15 cellular contexts compared by ENCODE assay signal in the genomic region with DNA sequence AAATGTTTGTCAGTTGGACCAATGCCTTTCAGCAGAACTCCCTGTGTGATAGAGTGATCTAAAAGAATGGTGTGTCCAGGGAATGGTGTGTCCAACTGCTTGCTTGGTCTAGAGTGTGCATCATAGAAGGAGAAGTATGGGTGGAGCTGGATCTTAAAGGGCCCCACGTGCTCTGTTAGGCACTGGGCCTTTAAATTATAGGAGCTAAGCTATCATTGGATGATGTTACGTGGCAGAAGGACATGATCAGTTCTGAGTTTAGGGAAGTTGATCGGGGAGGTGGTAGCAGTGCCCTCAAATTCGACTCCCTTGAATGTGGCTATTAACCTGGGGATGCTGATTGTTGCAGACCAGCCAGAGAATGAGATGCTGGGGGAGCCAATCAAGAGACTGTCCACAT. TPM values are rescaled to one million over a fixed set of nuclear protein-coding genes. Genes with fewer than 3 reads are reported as not detected.
A peak's percentile ranks its signal among the peaks of the same experiment; 100 is the strongest.
DNase-seq lines count a peak whose midpoint lies in the region; ATAC-seq and TF ChIP-seq lines count a peak whose summit lies in the region.
"Had no signal": no experiment of that assay in that cellular context is flagged by ENCODE, and none has a peak within 500 bp of the region (broad histone marks: within the 10 kb centered on the region; RNA-seq: fewer than 3 reads in every experiment).

No MANE protein-coding gene starts in this region.

- POLR2A ChIA-PET in activated naive CD8-positive, alpha-beta T cell treated with anti-CD3 and anti-CD28 coated beads, Interleukin-2, amount 10 ng/mL, durations not matched to agents 7 days and 5 days (lab: Charles Lee), result interaction anchor here (1.2 to 9.4 kb wide), 8 partner anchors 11 to 102 kb away, joined by 3 to 102 read pairs (median 6); a partner anchor contains a TSS

- H3K4me1 Mint-ChIP-seq in activated naive CD8-positive, alpha-beta T cell treated with anti-CD3 and anti-CD28 coated beads, Interleukin-2, amount 10 ng/mL, durations not matched to agents 7 days and 5 days, result peaks cover 40% of the 10 kb centered on the region
- H3K4me1 Mint-ChIP-seq in activated naive CD8-positive, alpha-beta T cell treated with anti-CD3 and anti-CD28 coated beads, Interleukin-2, amount 50 U/mL, for 24 hours, result peaks cover 31% of the 10 kb centered on the region
- peaks cover 36% of the 10 kb centered on the region for H3K4me1 Mint-ChIP-seq in endothelial cell (ENCODE audit: unreplicated experiment)
- peaks cover 28% of the 10 kb centered on the region for H3K4me1 Mint-ChIP-seq in stimulated activated effector memory CD8-positive, alpha-beta T cell treated with anti-CD3 and anti-CD28 coated beads, Interleukin-12 subunit alpha, Interleukin-12 subunit beta, amount 100 ng/mL, for 72 hours

- H3K36me3 Mint-ChIP-seq in activated naive CD8-positive, alpha-beta T cell treated with anti-CD3 and anti-CD28 coated beads, Interleukin-2, amount 10 ng/mL, durations not matched to agents 7 days and 5 days, result peaks cover 36% of the 10 kb centered on the region
- peaks cover 1% of the 10 kb centered on the region for H3K36me3 Mint-ChIP-seq in activated naive CD8-positive, alpha-beta T cell treated with anti-CD3 and anti-CD28 coated beads, Interleukin-2, amount 50 U/mL, for 24 hours (ENCODE audit: low read depth)
- H3K36me3 Mint-ChIP-seq in endothelial cell (ENCODE audit: low read depth, unreplicated experiment), result peaks cover 33% of the 10 kb centered on the region
- peaks cover 23% of the 10 kb centered on the region for H3K36me3 Mint-ChIP-seq in stimulated activated effector memory CD8-positive, alpha-beta T cell treated with anti-CD3 and anti-CD28 coated beads, Interleukin-12 subunit alpha, Interleukin-12 subunit beta, amount 100 ng/mL, for 72 hours

- DNase-seq in activated naive CD8-positive, alpha-beta T cell treated with anti-CD3 and anti-CD28 coated beads, Interleukin-2, amount 10 ng/mL, durations not matched to agents 7 days and 5 days, result no peak
- no peak for DNase-seq in activated naive CD8-positive, alpha-beta T cell treated with anti-CD3 and anti-CD28 coated beads, Interleukin-2, amount 50 U/mL, for 24 hours
- DNase-seq in NOMO-1 (lab: John Stamatoyannopoulos, UW; ENCODE audit: unreplicated experiment in 2 of 2) (peak; percentile 39 to 52), endothelial cell (ENCODE audit: low spot score) (no peak), NCI-H82 treated with DMSO at 0.1 percent for 48 hours (lab: John Stamatoyannopoulos, UW; ENCODE audit: unreplicated experiment) (no peak)
- DNase-seq in stimulated activated effector memory CD8-positive, alpha-beta T cell treated with anti-CD3 and anti-CD28 coated beads, Interleukin-12 subunit alpha, Interleukin-12 subunit beta, amount 100 ng/mL, for 72 hours (ENCODE audit: low spot score in 2 of 2), result no peak
- no peak for DNase-seq in activated effector memory CD4-positive, alpha-beta T cell treated with anti-CD3 and anti-CD28 coated beads, Interleukin-2, amount 50 U/mL, for 16 hours
- DNase-seq: colonic mucosa; NCI-H2171; posterior cingulate gyrus; stimulated activated CD4-positive, alpha-beta T cell treated with anti-CD3 and anti-CD28 coated beads, Interleukin-1b, Interleukin-23, amount 100 ng/mL, for 48 hours had no signal

- no peaks in the 10 kb centered on the region for H3K27me3 Mint-ChIP-seq in activated naive CD8-positive, alpha-beta T cell treated with anti-CD3 and anti-CD28 coated beads, Interleukin-2, amount 10 ng/mL, durations not matched to agents 7 days and 5 days
- no peaks in the 10 kb centered on the region for H3K27me3 Mint-ChIP-seq in activated naive CD8-positive, alpha-beta T cell treated with anti-CD3 and anti-CD28 coated beads, Interleukin-2, amount 50 U/mL, for 24 hours
- H3K27me3 Mint-ChIP-seq in endothelial cell (ENCODE audit: unreplicated experiment), result no peaks in the 10 kb centered on the region

- no peak for ATAC-seq in activated naive CD8-positive, alpha-beta T cell treated with anti-CD3 and anti-CD28 coated beads, Interleukin-2, amount 10 ng/mL, durations not matched to agents 7 days and 5 days (ENCODE audit: low read depth)
- no peak for ATAC-seq in activated naive CD8-positive, alpha-beta T cell treated with anti-CD3 and anti-CD28 coated beads, Interleukin-2, amount 50 U/mL, for 24 hours
- ATAC-seq in stimulated activated effector memory CD8-positive, alpha-beta T cell treated with anti-CD3 and anti-CD28 coated beads, Interleukin-12 subunit alpha, Interleukin-12 subunit beta, amount 100 ng/mL, for 72 hours, result no peak
- no peak for ATAC-seq in GM19452 (IDR thresholded peaks at IDR 0.05; ENCODE audit: unreplicated experiment)

- TF ChIP-seq CTCF in endothelial cell (IDR thresholded peaks at IDR 0.05; ENCODE audit: unreplicated experiment), result no peak

- H3K27ac Mint-ChIP-seq in activated naive CD8-positive, alpha-beta T cell treated with anti-CD3 and anti-CD28 coated beads, Interleukin-2, amount 10 ng/mL, durations not matched to agents 7 days and 5 days, result peak overlapping the region; percentile 73
- no peak overlapping the region for H3K27ac Mint-ChIP-seq in activated naive CD8-positive, alpha-beta T cell treated with anti-CD3 and anti-CD28 coated beads, Interleukin-2, amount 50 U/mL, for 24 hours
- H3K27ac Mint-ChIP-seq in endothelial cell (ENCODE audit: unreplicated experiment), result peak overlapping the region; percentile 95
- peak overlapping the region; percentile 77 for H3K27ac Mint-ChIP-seq in stimulated activated effector memory CD8-positive, alpha-beta T cell treated with anti-CD3 and anti-CD28 coated beads, Interleukin-12 subunit alpha, Interleukin-12 subunit beta, amount 100 ng/mL, for 72 hours

- peak overlapping the region; percentile 74 for H3K4me3 Mint-ChIP-seq in activated naive CD8-positive, alpha-beta T cell treated with anti-CD3 and anti-CD28 coated beads, Interleukin-2, amount 10 ng/mL, durations not matched to agents 7 days and 5 days
- H3K4me3 Mint-ChIP-seq in activated naive CD8-positive, alpha-beta T cell treated with anti-CD3 and anti-CD28 coated beads, Interleukin-2, amount 50 U/mL, for 24 hours, result no peak overlapping the region
- peak overlapping the region; percentile 70 for H3K4me3 Mint-ChIP-seq in endothelial cell (ENCODE audit: unreplicated experiment)
- H3K4me3 Mint-ChIP-seq in stimulated activated effector memory CD8-positive, alpha-beta T cell treated with anti-CD3 and anti-CD28 coated beads, Interleukin-12 subunit alpha, Interleukin-12 subunit beta, amount 100 ng/mL, for 72 hours, result peak overlapping the region; percentile 5

- no peaks in the 10 kb centered on the region for H3K9me3 Mint-ChIP-seq in activated naive CD8-positive, alpha-beta T cell treated with anti-CD3 and anti-CD28 coated beads, Interleukin-2, amount 10 ng/mL, durations not matched to agents 7 days and 5 days
- H3K9me3 Mint-ChIP-seq in activated naive CD8-positive, alpha-beta T cell treated with anti-CD3 and anti-CD28 coated beads, Interleukin-2, amount 50 U/mL, for 24 hours, result no peaks in the 10 kb centered on the region
- no peaks in the 10 kb centered on the region for H3K9me3 Mint-ChIP-seq in endothelial cell (ENCODE audit: unreplicated experiment)
- no peaks in the 10 kb centered on the region for H3K9me3 Mint-ChIP-seq in stimulated activated effector memory CD8-positive, alpha-beta T cell treated with anti-CD3 and anti-CD28 coated beads, Interleukin-12 subunit alpha, Interleukin-12 subunit beta, amount 100 ng/mL, for 72 hours

RNA-seq across cellular contexts. Expression of a gene that starts 16.4 kb away (rescaled TPM):
- total RNA-seq in activated naive CD8-positive, alpha-beta T cell treated with anti-CD3 and anti-CD28 coated beads, Interleukin-2, amount 10 ng/mL, durations not matched to agents 7 days and 5 days, result 10 to 100 TPM; 73.7 to 79.2 TPM
- 140 TPM for total RNA-seq in endothelial cell (ENCODE audit: unreplicated experiment)

RNA-seq across cellular contexts. Expression of a gene that starts 39.0 kb away (rescaled TPM):
- total RNA-seq in activated naive CD8-positive, alpha-beta T cell treated with anti-CD3 and anti-CD28 coated beads, Interleukin-2, amount 10 ng/mL, durations not matched to agents 7 days and 5 days, result 10 to 100 TPM; 67.2 to 70.0 TPM
- total RNA-seq in endothelial cell (ENCODE audit: unreplicated experiment), result 47.2 TPM

RNA-seq across cellular contexts. Expression of a gene that starts 58.0 kb away (rescaled TPM):
- total RNA-seq in activated naive CD8-positive, alpha-beta T cell treated with anti-CD3 and anti-CD28 coated beads, Interleukin-2, amount 10 ng/mL, durations not matched to agents 7 days and 5 days, result not detected
- not detected for total RNA-seq in endothelial cell (ENCODE audit: unreplicated experiment)
- total RNA-seq: adrenal gland, colonic mucosa, fibroblast of lung, LHCN-M2 had no signal

Comparison
In these comparisons a context has a peak if more than half of its experiments do, and no peak if none do; other contexts are left out.
1. DNase-seq: peak in NOMO-1 (2 of 2); none in activated naive CD8-positive, alpha-beta T cell treated with anti-CD3 and anti-CD28 coated beads, Interleukin-2, amount 10 ng/mL, durations not matched to agents 7 days and 5 days (single experiment), activated naive CD8-positive, alpha-beta T cell treated with anti-CD3 and anti-CD28 coated beads, Interleukin-2, amount 50 U/mL, for 24 hours (single experiment), endothelial cell (single experiment), stimulated activated effector memory CD8-positive, alpha-beta T cell treated with anti-CD3 and anti-CD28 coated beads, Interleukin-12 subunit alpha, Interleukin-12 subunit beta, amount 100 ng/mL, for 72 hours (0 of 2), activated effector memory CD4-positive, alpha-beta T cell treated with anti-CD3 and anti-CD28 coated beads, Interleukin-2, amount 50 U/mL, for 16 hours (single experiment) and NCI-H82 treated with DMSO at 0.1 percent for 48 hours (single experiment).